ENCODE assay signal across 8 cellular contexts in genomic region chr22:40196628-40197027, GRCh38. TPM values are rescaled to one million over a fixed set of nuclear protein-coding genes. Genes with fewer than 3 reads are reported as not detected.
DNase-seq lines count a peak whose midpoint lies in the region; ATAC-seq and TF ChIP-seq lines count a peak whose summit lies in the region.

No MANE protein-coding gene starts in this region.

- peaks cover 38% of the 10 kb centered on the region for H3K4me1 Mint-ChIP-seq in activated T-helper 2 cell treated with anti-CD3 and anti-CD28 coated beads, Interferon-gamma antibody, Interleukin-2, Interleukin-4, amounts not matched to agents 10 μg/mL and 5 μg/mL and 100 μg/mL, durations not matched to agents 14 hours and 24 hours and 36 hours (ENCODE audit: low read depth)
- H3K4me1 Mint-ChIP-seq in progenitor cell of endocrine pancreas (ENCODE audit: low read depth) = peaks cover 44% of the 10 kb centered on the region

- no peak for DNase-seq in Right ventricle myocardium inferior (ENCODE audit: missing footprints)
- no peak for DNase-seq in cardiac septum (ENCODE audit: low spot score)
- DNase-seq in activated T-helper 2 cell treated with anti-CD3 and anti-CD28 coated beads, Interferon-gamma antibody, Interleukin-2, Interleukin-4, amounts not matched to agents 10 μg/mL and 5 μg/mL and 100 μg/mL, durations not matched to agents 14 hours and 24 hours and 36 hours (ENCODE audit: low spot score) = no peak
- DNase-seq in iris pigment epithelial cell (ENCODE audit: low read depth) = peak; percentile 96
- DNase-seq in upper lobe of left lung = no peak
- no peak for DNase-seq in progenitor cell of endocrine pancreas (ENCODE audit: low spot score, unreplicated experiment)
- DNase-seq in anterior cingulate cortex (lab: John Stamatoyannopoulos, UW) = no peak
- no peak for DNase-seq in NCI-H1930 (lab: John Stamatoyannopoulos, UW)

- intact Hi-C loops in Right ventricle myocardium inferior (cut with DNase I) = loop anchor here (5.0 kb wide), 1 partner anchor 41 kb away; no protein-coding TSS in a partner anchor
- intact Hi-C loops in cardiac septum (cut with DNase I) = no loop called here
- intact Hi-C loops in activated T-helper 2 cell treated with anti-CD3 and anti-CD28 coated beads, Interferon-gamma antibody, Interleukin-2, Interleukin-4, amounts not matched to agents 10 μg/mL and 5 μg/mL and 100 μg/mL, durations not matched to agents 14 hours and 24 hours and 36 hours (cut with micrococcal nuclease) = loop anchor here (1.0 to 5.0 kb wide), 4 partner anchors 19 to 151 kb away; partner anchors contain the start of genes ADSL and TNRC6B

- H3K27ac ChIP-seq in upper lobe of left lung = no peak overlapping the region

- H3K36me3 Mint-ChIP-seq in activated T-helper 2 cell treated with anti-CD3 and anti-CD28 coated beads, Interferon-gamma antibody, Interleukin-2, Interleukin-4, amounts not matched to agents 10 μg/mL and 5 μg/mL and 100 μg/mL, durations not matched to agents 14 hours and 24 hours and 36 hours (ENCODE audit: low read depth) = peaks cover 11% of the 10 kb centered on the region
- no peaks in the 10 kb centered on the region for H3K36me3 Mint-ChIP-seq in progenitor cell of endocrine pancreas (ENCODE audit: insufficient read depth)

- 62 to 69% methylated on average over 3 of the region's 3 CpGs for WGBS in upper lobe of left lung, 2 donors

- H3K9me3 Mint-ChIP-seq in activated T-helper 2 cell treated with anti-CD3 and anti-CD28 coated beads, Interferon-gamma antibody, Interleukin-2, Interleukin-4, amounts not matched to agents 10 μg/mL and 5 μg/mL and 100 μg/mL, durations not matched to agents 14 hours and 24 hours and 36 hours = no peaks in the 10 kb centered on the region
- no peaks in the 10 kb centered on the region for H3K9me3 Mint-ChIP-seq in progenitor cell of endocrine pancreas (ENCODE audit: low read depth)

- H3K4me3 ChIP-seq in upper lobe of left lung = no peak overlapping the region

- peaks cover 15 to 37% (median 22%) of the 10 kb centered on the region in 4 donors for H3K4me1 ChIP-seq in upper lobe of left lung

- ATAC-seq in Right ventricle myocardium inferior = peak; percentile 23
- peak; percentile 60 to 91 for ATAC-seq in upper lobe of left lung (ENCODE audit: low FRiP score in 2 of 2)

- H3K36me3 ChIP-seq in upper lobe of left lung = no peaks in the 10 kb centered on the region

- H3K27me3 Mint-ChIP-seq in activated T-helper 2 cell treated with anti-CD3 and anti-CD28 coated beads, Interferon-gamma antibody, Interleukin-2, Interleukin-4, amounts not matched to agents 10 μg/mL and 5 μg/mL and 100 μg/mL, durations not matched to agents 14 hours and 24 hours and 36 hours (ENCODE audit: low read depth) = no peaks in the 10 kb centered on the region
- no peaks in the 10 kb centered on the region for H3K27me3 Mint-ChIP-seq in progenitor cell of endocrine pancreas

- H3K9me3 ChIP-seq in upper lobe of left lung = no peaks in the 10 kb centered on the region

- no peak for TF ChIP-seq CTCF in upper lobe of left lung (IDR thresholded peaks at IDR 0.05)
- no peak for TF ChIP-seq CTCF in progenitor cell of endocrine pancreas (IDR thresholded peaks at IDR 0.05; ENCODE audit: unreplicated experiment)

- no peaks in the 10 kb centered on the region for H3K27me3 ChIP-seq in upper lobe of left lung

- H3K4me3 Mint-ChIP-seq in activated T-helper 2 cell treated with anti-CD3 and anti-CD28 coated beads, Interferon-gamma antibody, Interleukin-2, Interleukin-4, amounts not matched to agents 10 μg/mL and 5 μg/mL and 100 μg/mL, durations not matched to agents 14 hours and 24 hours and 36 hours (ENCODE audit: low read depth) = no peak overlapping the region
- H3K4me3 Mint-ChIP-seq in progenitor cell of endocrine pancreas (ENCODE audit: low read depth) = no peak overlapping the region

- TF ChIP-seq POLR2A in upper lobe of left lung (IDR thresholded peaks at IDR 0.05) = no peak

- no peak for TF ChIP-seq EP300 in upper lobe of left lung (IDR thresholded peaks at IDR 0.05)

- peak overlapping the region; percentile 78 for H3K27ac Mint-ChIP-seq in activated T-helper 2 cell treated with anti-CD3 and anti-CD28 coated beads, Interferon-gamma antibody, Interleukin-2, Interleukin-4, amounts not matched to agents 10 μg/mL and 5 μg/mL and 100 μg/mL, durations not matched to agents 14 hours and 24 hours and 36 hours
- H3K27ac Mint-ChIP-seq in progenitor cell of endocrine pancreas = no peak overlapping the region

RNA-seq across cellular contexts. Expression of gene TNRC6B, which starts 18.9 kb away (rescaled TPM):
- total RNA-seq in Right ventricle myocardium inferior (43.3 TPM), cardiac septum (40.2 TPM), upper lobe of left lung (100 to 1,000 TPM in 1 of 6 donors, 10 to 100 TPM in 5; 18.1 to 106 (median 60.3) TPM), progenitor cell of endocrine pancreas (65.8 and 73.2 TPM in 2 replicates)
- total RNA-seq in activated T-helper 2 cell treated with anti-CD3 and anti-CD28 coated beads, Interferon-gamma antibody, Interleukin-2, Interleukin-4, amounts not matched to agents 10 μg/mL and 5 μg/mL and 100 μg/mL, durations not matched to agents 14 hours and 24 hours and 36 hours = 28.0 and 34.1 TPM in 2 replicates
